In the genomic region with DNA sequence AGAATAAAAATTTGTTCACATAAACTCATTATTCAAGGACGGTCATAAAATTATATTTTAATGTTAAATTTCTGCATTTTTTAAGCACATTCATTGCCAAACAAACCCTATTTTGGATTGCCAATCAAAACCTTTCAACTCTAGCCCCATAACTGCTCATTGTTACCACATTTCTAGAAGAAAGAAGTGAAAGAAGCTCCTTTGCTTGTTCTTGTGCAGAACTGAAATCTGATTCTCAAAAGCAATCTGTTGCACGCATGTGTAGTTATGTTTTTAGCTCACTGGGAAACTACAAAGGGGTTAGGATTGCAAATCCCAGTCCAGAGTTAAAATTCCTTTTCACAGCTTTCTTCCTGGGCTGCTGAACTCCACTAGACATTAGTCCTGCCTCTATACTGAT, we compare ENCODE assay signal across 17 cellular contexts.
"Had no signal": no experiment of that assay in that cellular context is flagged by ENCODE, and none has a peak within 500 bp of the region (broad histone marks: within the 10 kb centered on the region; RNA-seq: fewer than 3 reads in every experiment).

No MANE protein-coding gene starts in this region.

- DNase-seq: activated CD4-positive, alpha-beta T cell treated with anti-CD3 and anti-CD28 coated beads, Interleukin-2, amount 50 U/mL, for 1 hour; activated CD4-positive, CD25-positive, alpha-beta regulatory T cell; activated naive CD4-positive, alpha-beta T cell treated with anti-CD3 and anti-CD28 coated beads, Interleukin-2, amount 50 U/mL, for 16 hours; adrenal gland; caudate nucleus; effector memory CD8-positive, alpha-beta T cell; left ventricle myocardium superior; mesendoderm; nephron progenitor cell; spleen; stimulated activated CD4-positive, alpha-beta T cell treated with anti-CD3 and anti-CD28 coated beads, Interleukin-1b, Interleukin-23, amount 100 ng/mL, for 48 hours; stimulated activated naive B cell treated with anti-CD40 and anti-IgM and Interleukin-4, amounts not matched to agents 10 μg/mL and 1 μg/mL and 100 μg/mL, for 72 hours had no signal

- H3K4me3 ChIP-seq: adrenal gland, gastroesophageal sphincter, spleen, tibial nerve, vagina had no signal

- H3K27ac ChIP-seq: adrenal gland, epithelial cell of prostate, gastroesophageal sphincter, spleen, tibial nerve, vagina had no signal

- H3K4me1 ChIP-seq: adrenal gland, gastroesophageal sphincter, spleen, tibial nerve, vagina had no signal

- H3K36me3 ChIP-seq: adrenal gland, gastroesophageal sphincter, spleen, tibial nerve, vagina had no signal

- ATAC-seq: effector memory CD8-positive, alpha-beta T cell; gastroesophageal sphincter; left ventricle myocardium superior; sciatic nerve; stimulated activated naive B cell treated with anti-CD40 and anti-IgM and Interleukin-4, amounts not matched to agents 10 μg/mL and 1 μg/mL and 100 μg/mL, for 72 hours had no signal

- H3K27me3 ChIP-seq: adrenal gland, gastroesophageal sphincter, spleen, tibial nerve, vagina had no signal

- H3K9me3 ChIP-seq: adrenal gland, gastroesophageal sphincter, spleen, tibial nerve, vagina had no signal
